10 cellular contexts compared by ENCODE assay signal in the genomic region with DNA sequence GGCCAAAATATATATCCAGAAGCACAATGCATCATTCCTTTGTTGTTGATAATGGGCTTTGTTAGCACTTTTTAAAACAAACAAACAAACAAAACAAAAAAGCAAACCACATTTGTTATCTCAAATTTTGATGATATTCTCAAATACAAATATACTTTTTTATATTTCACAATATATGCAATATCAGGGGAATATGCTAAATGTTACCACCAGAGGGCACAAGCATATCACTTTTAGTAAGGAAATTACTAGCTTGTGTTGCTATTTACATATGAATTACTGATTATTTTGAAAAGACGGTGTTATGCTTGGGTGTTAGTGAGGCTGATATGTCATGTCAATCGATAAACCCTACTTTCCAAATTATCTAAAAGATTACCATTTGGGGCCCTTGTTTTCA. TPM values are rescaled to one million over a fixed set of nuclear protein-coding genes. Genes with fewer than 3 reads are reported as not detected.
DNase-seq lines count a peak whose midpoint lies in the region; ATAC-seq and TF ChIP-seq lines count a peak whose summit lies in the region.
"Had no signal": no experiment of that assay in that cellular context is flagged by ENCODE, and none has a peak within 500 bp of the region (broad histone marks: within the 10 kb centered on the region; RNA-seq: fewer than 3 reads in every experiment).

No MANE protein-coding gene starts in this region.

- no peaks in the 10 kb centered on the region for H3K36me3 Mint-ChIP-seq in neural crest cell (ENCODE audit: low read depth)
- H3K36me3 Mint-ChIP-seq in effector memory CD8-positive, alpha-beta T cell (ENCODE audit: insufficient read depth) = no peaks in the 10 kb centered on the region

- no peak overlapping the region for H3K27ac ChIP-seq in mammary epithelial cell (ENCODE audit: insufficient read depth, low read depth, low read length)
- H3K27ac ChIP-seq: BLaER1 had no signal

- H3K79me2 ChIP-seq in mammary epithelial cell (ENCODE audit: insufficient read depth, low read length) = no peaks in the 10 kb centered on the region

- DNase-seq in DMS79 treated with DMSO at 0.1 percent for 48 hours (lab: John Stamatoyannopoulos, UW) (peak; percentile 6), DMS79 (lab: John Stamatoyannopoulos, UW) (no peak), mammary epithelial cell (no peak), neural crest cell (ENCODE audit: low read depth, low spot score) (no peak), middle frontal gyrus (ENCODE audit: extremely low spot score, low spot score) (no peak)
- DNase-seq in effector memory CD8-positive, alpha-beta T cell = no peak

- no peak overlapping the region for H2AFZ ChIP-seq in mammary epithelial cell (ENCODE audit: low read depth, low read length)

- intact Hi-C loops in mammary epithelial cell (cut with micrococcal nuclease) = no loop called here

- no peak overlapping the region for H3K4me3 Mint-ChIP-seq in neural crest cell
- no peak overlapping the region for H3K4me3 Mint-ChIP-seq in effector memory CD8-positive, alpha-beta T cell

- no peak for ATAC-seq in effector memory CD8-positive, alpha-beta T cell (replicated peaks)
- no peak for ATAC-seq in GM21825 (IDR thresholded peaks at IDR 0.05; ENCODE audit: unreplicated experiment)

- H4K20me1 ChIP-seq in mammary epithelial cell (ENCODE audit: insufficient read depth, low read length) = no peaks in the 10 kb centered on the region
- H4K20me1 ChIP-seq: BLaER1 had no signal

- H3K27ac Mint-ChIP-seq in neural crest cell (ENCODE audit: unreplicated experiment) = no peak overlapping the region
- no peak overlapping the region for H3K27ac Mint-ChIP-seq in effector memory CD8-positive, alpha-beta T cell

- H3K27me3 Mint-ChIP-seq in neural crest cell (ENCODE audit: low read depth) = peaks cover 2% of the 10 kb centered on the region
- peaks cover 18 to 29% of the 10 kb centered on the region in 2 donors for H3K27me3 Mint-ChIP-seq in effector memory CD8-positive, alpha-beta T cell

- CTCF ChIA-PET in mammary epithelial cell (lab: Charles Lee; ENCODE audit: low non-redundant PET) = no interaction called here

- no peaks in the 10 kb centered on the region for H3K4me1 Mint-ChIP-seq in neural crest cell
- no peaks in the 10 kb centered on the region for H3K4me1 Mint-ChIP-seq in effector memory CD8-positive, alpha-beta T cell (ENCODE audit: low read depth in 2 of 2)

- TF ChIP-seq CTCF in LNCAP (IDR thresholded peaks at IDR 0.05) = peak; percentile 55
- TF ChIP-seq CTCF in mammary epithelial cell (conservative IDR thresholded peaks at IDR 0.05 in 1 of 2, IDR thresholded peaks at IDR 0.05 in 1 of 2; ENCODE audit: extremely low read depth in 1 of 2, insufficient read depth in 1 of 2, low read depth in 1 of 2, low read length in 2 of 2) = peak; percentile 59 to 78
- peak; percentile 71 for TF ChIP-seq CTCF in neural crest cell (conservative IDR thresholded peaks at IDR 0.05)

- in situ Hi-C loops in mammary epithelial cell (cut with MboI; ENCODE audit: low sequenced_read_pairs in 2 of 2) = no loop called here

- no peak overlapping the region for H3K4me3 ChIP-seq in mammary epithelial cell (replicated peaks in 1 of 3; ENCODE audit: insufficient read depth in 1 of 3, low read depth in 2 of 3, low read length in 3 of 3)
- H3K4me3 ChIP-seq: BLaER1 had no signal

- peaks cover 3% of the 10 kb centered on the region for H3K9me3 Mint-ChIP-seq in neural crest cell
- H3K9me3 Mint-ChIP-seq in effector memory CD8-positive, alpha-beta T cell = no peaks in the 10 kb centered on the region

- H3K36me3 ChIP-seq in mammary epithelial cell (ENCODE audit: insufficient read depth, low read length) = no peaks in the 10 kb centered on the region
- H3K36me3 ChIP-seq: BLaER1 had no signal

- no peak overlapping the region for H3K9ac ChIP-seq in mammary epithelial cell (ENCODE audit: insufficient read depth, low read length)
- H3K9ac ChIP-seq: BLaER1 had no signal

- H3K4me2 ChIP-seq in mammary epithelial cell (ENCODE audit: insufficient read depth, low read depth, low read length) = no peak overlapping the region
- H3K4me2 ChIP-seq: BLaER1 had no signal

- no peaks in the 10 kb centered on the region for H3K27me3 ChIP-seq in mammary epithelial cell (ENCODE audit: insufficient read depth, low read length)

- H3K9me3 ChIP-seq in mammary epithelial cell (replicated peaks; ENCODE audit: insufficient read depth, low read length) = no peaks in the 10 kb centered on the region
- H3K9me3 ChIP-seq: BLaER1 had no signal

- no TSS peak for BruUV-seq in mammary epithelial cell (replicated peaks; lab: Mats Ljungman, UMichigan)

- dilution Hi-C loops in mammary epithelial cell (cut with HindIII; ENCODE audit: low sequenced_read_pairs) = no loop called here

- H3K4me1 ChIP-seq in mammary epithelial cell (ENCODE audit: insufficient read depth, low read length) = no peaks in the 10 kb centered on the region
- H3K4me1 ChIP-seq: BLaER1 had no signal

- WGBS in mammary epithelial cell (ENCODE audit: low coverage, missing lambda C conversion rate) = 12% methylated on average over 2 of the region's 2 CpGs

RNA-seq across cellular contexts. Expression of a gene that starts 29.1 kb away (rescaled TPM):
- total RNA-seq in mammary epithelial cell (not detected), neural crest cell (not detected in 2 replicates)
- polyA plus RNA-seq in mammary epithelial cell = not detected
- not detected for polyA minus RNA-seq in mammary epithelial cell
- total RNA-seq: pulmonary artery endothelial cell had no signal

RNA-seq across cellular contexts. Expression of a gene that starts 46.1 kb away (rescaled TPM):
- total RNA-seq in mammary epithelial cell = not detected
- not detected for polyA plus RNA-seq in mammary epithelial cell
- polyA minus RNA-seq in mammary epithelial cell = not detected
- not detected in 2 replicates for total RNA-seq in neural crest cell
- total RNA-seq: pulmonary artery endothelial cell had no signal
